In the genomic region with DNA sequence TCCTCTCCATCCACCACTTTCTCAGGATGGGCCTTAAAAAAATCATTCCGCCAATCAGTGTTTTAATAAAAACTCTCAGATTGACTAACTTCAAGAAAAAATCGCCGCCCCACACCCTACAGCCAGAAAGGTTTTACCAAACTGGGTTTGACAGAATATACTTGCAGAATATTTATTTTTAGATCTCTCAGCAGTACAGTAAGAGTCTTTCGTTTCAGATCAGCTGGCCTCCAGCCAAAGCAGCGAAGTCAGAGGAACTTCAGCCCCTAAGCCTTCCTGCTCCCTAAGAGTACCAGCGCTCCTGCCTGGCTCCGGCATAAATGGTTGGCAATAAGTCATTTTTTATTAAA, we compare ENCODE assay signal across 8 cellular contexts. TPM values are rescaled to one million over a fixed set of nuclear protein-coding genes. Genes with fewer than 3 reads are reported as not detected.
DNase-seq lines count a peak whose midpoint lies in the region; ATAC-seq and TF ChIP-seq lines count a peak whose summit lies in the region.

No MANE protein-coding gene starts in this region.

- H2AFZ ChIP-seq in fibroblast of lung (ENCODE audit: low read length) (no peak overlapping the region), parathyroid adenoma (no peak overlapping the region)

- H3K27ac ChIP-seq in fibroblast of lung (ENCODE audit: insufficient read depth, low read length): peak overlapping the region; percentile 92
- H3K27ac ChIP-seq in parathyroid adenoma: peak overlapping the region; percentile 43

- H3K9me3 ChIP-seq in fibroblast of lung (ENCODE audit: control insufficient read depth, insufficient read depth, low read depth, low read length): no peaks in the 10 kb centered on the region
- H3K9me3 ChIP-seq in parathyroid adenoma (ENCODE audit: control insufficient read depth, low read length): no peaks in the 10 kb centered on the region

- H3K36me3 ChIP-seq in fibroblast of lung (ENCODE audit: control insufficient read depth, insufficient read depth, low read length): peaks cover 2% of the 10 kb centered on the region
- no peaks in the 10 kb centered on the region for H3K36me3 ChIP-seq in parathyroid adenoma (ENCODE audit: control insufficient read depth, insufficient read depth, low read length)

- no peaks in the 10 kb centered on the region for H3K27me3 ChIP-seq in fibroblast of lung (ENCODE audit: control insufficient read depth, insufficient read depth, low read length)
- no peaks in the 10 kb centered on the region for H3K27me3 ChIP-seq in parathyroid adenoma (ENCODE audit: control insufficient read depth, insufficient read depth, low read length)

- peak overlapping the region; percentile 50 for H3K9ac ChIP-seq in fibroblast of lung (ENCODE audit: insufficient read depth, low read length)
- no peak overlapping the region for H3K9ac ChIP-seq in parathyroid adenoma

- H3K4me1 ChIP-seq in fibroblast of lung (ENCODE audit: control insufficient read depth, extremely low read depth, insufficient read depth, low read length) (peaks cover 21% of the 10 kb centered on the region), parathyroid adenoma (no peaks in the 10 kb centered on the region)

- H4K20me1 ChIP-seq in fibroblast of lung (ENCODE audit: control insufficient read depth, extremely low read depth, insufficient read depth, low read length): no peaks in the 10 kb centered on the region

- H3K4me3 ChIP-seq in fibroblast of lung (replicated peaks in 1 of 4; ENCODE audit: control extremely low read depth in 1 of 4, insufficient read depth in 1 of 4, low read depth in 3 of 4, low read length in 4 of 4): peak overlapping the region in 3 of 4 experiments; percentile 0 to 37 (median 35)
- no peak overlapping the region for H3K4me3 ChIP-seq in parathyroid adenoma (ENCODE audit: low read depth, low read length)

- peak overlapping the region; percentile 74 for H3K4me2 ChIP-seq in fibroblast of lung (ENCODE audit: extremely low read depth, insufficient read depth, low read length)
- no peak overlapping the region for H3K4me2 ChIP-seq in parathyroid adenoma (ENCODE audit: low read length)

- ATAC-seq in HG02885 (IDR thresholded peaks at IDR 0.05; ENCODE audit: poor library complexity, unreplicated experiment): peak; percentile 62

- TF ChIP-seq CTCF in fibroblast of lung (conservative IDR thresholded peaks at IDR 0.05 in 1 of 2, IDR thresholded peaks at IDR 0.05 in 1 of 2; ENCODE audit: low read depth in 1 of 2, low read length in 2 of 2) (no peak), parathyroid adenoma (IDR thresholded peaks at IDR 0.05) (no peak)

- no peaks in the 10 kb centered on the region for H3K79me2 ChIP-seq in fibroblast of lung (ENCODE audit: control insufficient read depth, insufficient read depth, low read length)
- no peaks in the 10 kb centered on the region for H3K79me2 ChIP-seq in parathyroid adenoma

- peak; percentile 57 for DNase-seq in activated CD8-positive, alpha-beta memory T cell treated with anti-CD3 and anti-CD28 coated beads, Interleukin-2, amount 50 U/mL, for 48 hours
- no peak for DNase-seq in activated CD8-positive, alpha-beta memory T cell treated with anti-CD3 and anti-CD28 coated beads, Interleukin-2, amount 50 U/mL, for 4 hours
- DNase-seq in RPMI8226: peak; percentile 97
- DNase-seq in fibroblast of lung (ENCODE audit: low read depth in 2 of 2): peak; percentile 72 to 86
- no peak for DNase-seq in NCI-H2171 treated with DMSO at 0.1 percent for 48 hours (lab: John Stamatoyannopoulos, UW)
- DNase-seq in SK-N-DZ (ENCODE audit: low spot score): no peak

RNA-seq across cellular contexts. Expression of a gene that starts 24.7 kb away (rescaled TPM):
- total RNA-seq in fibroblast of lung: 12.8 and 19.3 TPM in 2 replicates
- 24.5 and 31.1 TPM in 2 replicates for polyA plus RNA-seq in fibroblast of lung
- 19.2 and 19.9 TPM in 2 replicates for polyA plus RNA-seq in fibroblast of lung (2012)
- 3.7 and 44.6 TPM in 2 replicates for polyA minus RNA-seq in fibroblast of lung (ENCODE audit: low replicate concordance)
- 33.5 and 42.3 TPM in 2 replicates for polyA plus RNA-seq in SK-N-DZ (2014; cell fraction: cytosol; rRNA removed)
- polyA plus RNA-seq in SK-N-DZ (2014; cell fraction: nucleus; rRNA removed): 26.8 and 32.1 TPM in 2 replicates

Comparison
In these comparisons a context has a peak if more than half of its experiments do, and no peak if none do; other contexts are left out.
1. DNase-seq: peak in activated CD8-positive, alpha-beta memory T cell treated with anti-CD3 and anti-CD28 coated beads, Interleukin-2, amount 50 U/mL, for 48 hours (single experiment), RPMI8226 (single experiment) and fibroblast of lung (2 of 2); none in activated CD8-positive, alpha-beta memory T cell treated with anti-CD3 and anti-CD28 coated beads, Interleukin-2, amount 50 U/mL, for 4 hours (single experiment), NCI-H2171 treated with DMSO at 0.1 percent for 48 hours (single experiment) and SK-N-DZ (single experiment).